In the genomic region with DNA sequence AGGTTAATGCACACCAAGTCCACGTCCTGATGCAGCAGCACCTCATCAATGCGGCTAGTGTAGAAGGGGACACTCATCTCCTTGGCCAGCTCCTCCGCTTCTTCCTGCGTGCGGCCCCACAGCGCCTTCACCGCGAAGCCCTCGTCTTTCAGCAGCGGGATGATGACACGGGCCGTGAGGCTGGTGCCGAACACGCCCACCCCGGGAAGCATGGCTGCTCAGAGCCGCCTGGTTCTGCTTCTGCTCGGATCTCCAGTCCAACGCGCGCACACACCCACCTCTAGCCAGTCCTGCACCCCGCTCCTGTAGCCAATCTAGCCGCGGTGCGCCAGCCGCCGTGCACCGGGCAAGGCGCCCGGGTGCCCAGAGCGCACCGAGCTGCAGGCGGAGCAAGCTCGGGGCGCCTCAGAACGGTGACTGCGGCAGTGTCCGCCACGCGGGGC, we compare ENCODE assay signal across 8 cellular contexts. TPM values are rescaled to one million over a fixed set of nuclear protein-coding genes. Genes with fewer than 3 reads are reported as not detected.
A peak's percentile ranks its signal among the peaks of the same experiment; 100 is the strongest.
DNase-seq lines count a peak whose midpoint lies in the region; ATAC-seq and TF ChIP-seq lines count a peak whose summit lies in the region.

No MANE protein-coding gene starts in this region.

- H3F3A ChIP-seq in DOHH2 (ENCODE audit: control insufficient read depth, insufficient read depth), result no peaks in the 10 kb centered on the region
- H3F3A ChIP-seq in SU-DHL-6 (ENCODE audit: insufficient read depth), result 0 out of 2 replicates have a peak, but pooled peaks cover 4% of the 10 kb centered on the region

- H3K4me1 ChIP-seq in DOHH2 (ENCODE audit: control insufficient read depth, low read length) (peaks cover 30% of the 10 kb centered on the region), HUES48 (ENCODE audit: control insufficient read depth, insufficient read depth, low read length) (peaks cover 12% of the 10 kb centered on the region), adrenal gland (replicated peaks in 1 of 2) (peaks cover 9 to 21% of the 10 kb centered on the region in 2 donors), right atrium auricular region (peaks cover 0 to 40% of the 10 kb centered on the region in 2 donors), rectal smooth muscle tissue (ENCODE audit: control insufficient read depth, insufficient read depth, low read length) (no peaks in the 10 kb centered on the region)

- peak; percentile 32 for ATAC-seq in GM21526 (IDR thresholded peaks at IDR 0.05; ENCODE audit: low FRiP score, unreplicated experiment)

- H3K79me2 ChIP-seq in DOHH2 (ENCODE audit: control insufficient read depth, low read length), result peaks cover 30% of the 10 kb centered on the region
- H3K79me2 ChIP-seq in SU-DHL-6 (ENCODE audit: insufficient read depth, low read length), result no peaks in the 10 kb centered on the region

- no peak overlapping the region; the same call in 1 of the 2 replicates for H3K9ac ChIP-seq in HUES48 (ENCODE audit: low read depth, low read length)
- H3K9ac ChIP-seq in SU-DHL-6 (ENCODE audit: low read length), result peak overlapping the region; percentile 62
- H3K9ac ChIP-seq in rectal smooth muscle tissue (ENCODE audit: low read length), result peak overlapping the region; percentile 33

- TF ChIP-seq POLR2A in adrenal gland (IDR thresholded peaks at IDR 0.05), result no peak

- peak overlapping the region; percentile 88 for H3K4me3 ChIP-seq in DOHH2 (ENCODE audit: low read length)
- H3K4me3 ChIP-seq in HUES48 (ENCODE audit: low read depth, low read length), result peak overlapping the region; percentile 76
- H3K4me3 ChIP-seq in SU-DHL-6 (ENCODE audit: insufficient read depth, low read length, poor library complexity, severe bottlenecking), result peak overlapping the region; percentile 61
- H3K4me3 ChIP-seq in adrenal gland, result peak overlapping the region in 3 of 4 donors; percentile 39 to 91 (median 48)
- peak overlapping the region; percentile 67 to 88 for H3K4me3 ChIP-seq in right atrium auricular region
- H3K4me3 ChIP-seq in rectal smooth muscle tissue (ENCODE audit: low read length), result peak overlapping the region; percentile 69

- intact Hi-C loops in adrenal gland (cut with DNase I), result no loop called here

- TF ChIP-seq CTCF in DOHH2 (IDR thresholded peaks at IDR 0.05; ENCODE audit: low read depth, low read length, poor library complexity, severe bottlenecking), result no peak
- no peak for TF ChIP-seq CTCF in SU-DHL-6 (IDR thresholded peaks at IDR 0.05; ENCODE audit: insufficient read depth, low read length, poor library complexity, severe bottlenecking)
- TF ChIP-seq CTCF in adrenal gland (IDR thresholded peaks at IDR 0.05), result no peak
- no peak for TF ChIP-seq CTCF in right atrium auricular region (IDR thresholded peaks at IDR 0.05)

- H2AFZ ChIP-seq in SU-DHL-6 (ENCODE audit: low read depth, low read length, severe bottlenecking), result peak overlapping the region; percentile 79

- H3K9me2 ChIP-seq in DOHH2 (replicated peaks; ENCODE audit: control insufficient read depth, low read length) (no peaks in the 10 kb centered on the region), SU-DHL-6 (replicated peaks; ENCODE audit: insufficient read depth, low read length) (no peaks in the 10 kb centered on the region)

- H3K27me3 ChIP-seq in DOHH2 (ENCODE audit: control insufficient read depth, low read length) (peaks cover 22% of the 10 kb centered on the region), HUES48 (ENCODE audit: control insufficient read depth, insufficient read depth, low read length) (peaks cover 50% of the 10 kb centered on the region), SU-DHL-6 (ENCODE audit: low read length) (no peaks in the 10 kb centered on the region), adrenal gland (peaks cover 15% of the 10 kb centered on the region), right atrium auricular region (no peaks in the 10 kb centered on the region), rectal smooth muscle tissue (ENCODE audit: control insufficient read depth, insufficient read depth, low read length) (no peaks in the 10 kb centered on the region)

- H3K27ac ChIP-seq in DOHH2 (ENCODE audit: low read depth, low read length), result no peak overlapping the region
- no peak overlapping the region for H3K27ac ChIP-seq in HUES48 (ENCODE audit: low read depth, low read length)
- 0 out of 2 replicates have a peak overlapping the region, but pooled peaks have one; percentile 27 for H3K27ac ChIP-seq in SU-DHL-6 (ENCODE audit: low read depth, low read length)
- peak overlapping the region in 4 of 5 donors; percentile 62 to 89 (median 82) for H3K27ac ChIP-seq in adrenal gland
- H3K27ac ChIP-seq in right atrium auricular region, result peak overlapping the region; percentile 90 to 92
- H3K27ac ChIP-seq in rectal smooth muscle tissue (ENCODE audit: low read depth, low read length), result peak overlapping the region; percentile 66

- no peaks in the 10 kb centered on the region for H3K36me3 ChIP-seq in DOHH2 (ENCODE audit: control insufficient read depth, low read length)
- H3K36me3 ChIP-seq in HUES48 (ENCODE audit: control insufficient read depth, insufficient read depth, low read length), result no peaks in the 10 kb centered on the region
- no peaks in the 10 kb centered on the region for H3K36me3 ChIP-seq in SU-DHL-6 (ENCODE audit: low read length)
- no peaks in the 10 kb centered on the region for H3K36me3 ChIP-seq in adrenal gland (replicated peaks in 1 of 2)
- no peaks in the 10 kb centered on the region for H3K36me3 ChIP-seq in right atrium auricular region
- H3K36me3 ChIP-seq in rectal smooth muscle tissue (ENCODE audit: control insufficient read depth, insufficient read depth, low read length), result no peaks in the 10 kb centered on the region

- 0 to 3% (median 1%) methylated on average over 16 to 39 of the region's 39 CpGs for WGBS in adrenal gland, 4 donors

- no peaks in the 10 kb centered on the region for H3K9me3 ChIP-seq in DOHH2 (ENCODE audit: control insufficient read depth, insufficient read depth, low read length)
- H3K9me3 ChIP-seq in HUES48 (ENCODE audit: control insufficient read depth, insufficient read depth, low read length), result no peaks in the 10 kb centered on the region
- no peaks in the 10 kb centered on the region for H3K9me3 ChIP-seq in SU-DHL-6 (ENCODE audit: insufficient read depth, low read length)
- no peaks in the 10 kb centered on the region for H3K9me3 ChIP-seq in adrenal gland (replicated peaks in 1 of 3)
- H3K9me3 ChIP-seq in right atrium auricular region, result no peaks in the 10 kb centered on the region

- peak; percentile 41 to 77 (median 49) for DNase-seq in adrenal gland
- DNase-seq in right atrium auricular region (ENCODE audit: low spot score), result peak; percentile 71
- no peak for DNase-seq in DMS153 (lab: John Stamatoyannopoulos, UW)

- H4K20me1 ChIP-seq in DOHH2 (ENCODE audit: control insufficient read depth, insufficient read depth, low read depth, low read length) (no peaks in the 10 kb centered on the region), SU-DHL-6 (ENCODE audit: low read depth, low read length) (peaks cover 3% of the 10 kb centered on the region; the same call in 1 of the 2 replicates)

- H3K4me2 ChIP-seq in DOHH2 (ENCODE audit: low read length) (peak overlapping the region; percentile 97), SU-DHL-6 (ENCODE audit: low read depth, low read length, poor library complexity, severe bottlenecking) (peak overlapping the region; percentile 78)

RNA-seq across cellular contexts. Expression of gene GFOD1, which starts 0.7 kb away (rescaled TPM):
- 1 to 10 TPM; 3.7 to 7.7 (median 5.2) TPM for total RNA-seq in adrenal gland
- polyA plus RNA-seq in adrenal gland, result 1 to 10 TPM; 1.9 to 4.3 (median 3.3) TPM
- 10 to 100 TPM; 66.2 to 96.3 TPM for total RNA-seq in right atrium auricular region

Comparison
In these comparisons a context has a peak if more than half of its experiments do, and no peak if none do; other contexts are left out.
1. H3K27ac ChIP-seq: peak in SU-DHL-6 (single experiment), adrenal gland (4 of 5), right atrium auricular region (2 of 2) and rectal smooth muscle tissue (single experiment); none in DOHH2 (single experiment) and HUES48 (single experiment).
2. RNA of gene GFOD1, which starts 0.7 kb away (total RNA-seq): 66.2 to 96.3 TPM in right atrium auricular region; 3.7 to 7.7 TPM in adrenal gland; every median in the first group is over 4 times any median in the second.
3. Peak in every context shown above with its lines, with median percentiles within 50 percentile points of each other: H3K4me3 ChIP-seq.